Comparison of ENCODE assay signal across 15 cellular contexts in the genomic region with DNA sequence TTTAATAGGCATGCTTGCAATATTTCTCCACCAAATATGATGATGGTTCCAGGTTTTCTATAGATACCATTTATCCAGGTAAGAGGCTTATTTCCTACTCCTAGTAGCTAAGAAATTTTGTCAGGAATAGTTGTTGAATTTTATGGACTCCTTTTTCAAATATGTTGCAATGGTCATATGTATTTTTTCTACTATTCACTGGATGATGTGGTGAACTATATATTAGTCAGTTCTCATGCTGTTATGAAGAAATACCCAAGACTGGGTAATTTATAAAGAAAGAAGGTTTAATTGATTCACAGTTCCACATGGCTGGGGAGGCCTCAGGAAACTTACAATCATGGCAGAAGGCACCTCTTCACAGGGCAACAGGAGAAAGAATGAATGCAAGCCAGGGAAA.
"Had no signal": no experiment of that assay in that cellular context is flagged by ENCODE, and none has a peak within 500 bp of the region (broad histone marks: within the 10 kb centered on the region; RNA-seq: fewer than 3 reads in every experiment).

No MANE protein-coding gene starts in this region.

- H3K4me3 ChIP-seq: esophagus muscularis mucosa, gastroesophageal sphincter, lung had no signal

- H3K36me3 ChIP-seq: esophagus muscularis mucosa, gastroesophageal sphincter had no signal

- H3K27ac ChIP-seq: esophagus muscularis mucosa, gastroesophageal sphincter had no signal

- H3K4me3 Mint-ChIP-seq: dendritic cell treated with granulocyte-macrophage colony-stimulating factor and Interleukin-4, amounts not matched to agents 40 ng/mL and 50 ng/mL, for 4 days; effector memory CD8-positive, alpha-beta T cell; immature natural killer cell; naive thymus-derived CD4-positive, alpha-beta T cell; nephron progenitor cell; type B pancreatic cell had no signal

- H3K4me1 ChIP-seq: esophagus muscularis mucosa, gastroesophageal sphincter had no signal

- DNase-seq: effector memory CD8-positive, alpha-beta T cell; glutamatergic neuron; immature natural killer cell; left colon; left ventricle myocardium superior; naive thymus-derived CD4-positive, alpha-beta T cell; nephron progenitor cell; stimulated activated CD4-positive, alpha-beta T cell treated with anti-CD3 and anti-CD28 coated beads, Interleukin-12 subunit alpha, Interleukin-12 subunit beta, amount 100 ng/mL, for 4 hours; stimulated activated naive CD4-positive, alpha-beta T cell had no signal

- ATAC-seq: effector memory CD8-positive, alpha-beta T cell; gastroesophageal sphincter; left colon; left ventricle myocardium superior; naive thymus-derived CD4-positive, alpha-beta T cell; sciatic nerve had no signal

- H3K27me3 ChIP-seq: esophagus muscularis mucosa, gastroesophageal sphincter had no signal

- H3K27ac Mint-ChIP-seq: dendritic cell treated with granulocyte-macrophage colony-stimulating factor and Interleukin-4, amounts not matched to agents 40 ng/mL and 50 ng/mL, for 4 days; effector memory CD8-positive, alpha-beta T cell; immature natural killer cell; naive thymus-derived CD4-positive, alpha-beta T cell; type B pancreatic cell had no signal

- H3K4me1 Mint-ChIP-seq: immature natural killer cell; naive thymus-derived CD4-positive, alpha-beta T cell had no signal

- H3K27me3 Mint-ChIP-seq: dendritic cell treated with granulocyte-macrophage colony-stimulating factor and Interleukin-4, amounts not matched to agents 40 ng/mL and 50 ng/mL, for 4 days; effector memory CD8-positive, alpha-beta T cell; type B pancreatic cell had no signal

- H3K9me3 Mint-ChIP-seq: effector memory CD8-positive, alpha-beta T cell had no signal

- H3K36me3 Mint-ChIP-seq: naive thymus-derived CD4-positive, alpha-beta T cell; type B pancreatic cell had no signal
